In genomic region chr19:18282021-18282787, GRCh38 we compare ENCODE assay signal across 1 cellular context.
TF ChIP-seq lines count a peak whose summit lies in the region.

No MANE protein-coding gene starts in this region.

TF ChIP-seq in HepG2, 621 proteins besides CTCF, POLR2A, EP300 and RAD21 (continued from another document and continues in another):
- TF ChIP-seq TRIM22 (IDR thresholded peaks at IDR 0.05) (no peak), ZNF777 (CRISPR knock-in tag; IDR thresholded peaks at IDR 0.05) (no peak), DPF2 (CRISPR knock-in tag; IDR thresholded peaks at IDR 0.05; ENCODE audit: borderline replicate concordance, low read depth) (no peak), PHF20 (CRISPR knock-in tag; IDR thresholded peaks at IDR 0.05) (peak; percentile 33; the same call in 1 of the 2 replicates), ZNF256 (CRISPR knock-in tag; conservative IDR thresholded peaks at IDR 0.05) (no peak), RAD51 (IDR thresholded peaks at IDR 0.05; ENCODE audit: borderline replicate concordance) (no peak), ZNF20 (CRISPR knock-in tag; IDR thresholded peaks at IDR 0.05) (no peak), ASH2L (IDR thresholded peaks at IDR 0.05; ENCODE audit: insufficient read length, low read depth, low read length) (peak; percentile 34), PHF5A (CRISPR knock-in tag; IDR thresholded peaks at IDR 0.05; ENCODE audit: low read depth, unreplicated experiment) (no peak), SPEN (CRISPR knock-in tag; IDR thresholded peaks at IDR 0.05; ENCODE audit: low read depth) (peak; percentile 31), CBFB (CRISPR knock-in tag; IDR thresholded peaks at IDR 0.05) (no peak), ARID2 (CRISPR knock-in tag; IDR thresholded peaks at IDR 0.05; ENCODE audit: borderline replicate concordance) (no peak), ZNF83 (CRISPR knock-in tag; IDR thresholded peaks at IDR 0.05; ENCODE audit: borderline replicate concordance) (peak; percentile 71; the same call in 1 of the 2 replicates), ZNF350 (CRISPR knock-in tag; IDR thresholded peaks at IDR 0.05; ENCODE audit: borderline replicate concordance, low read depth) (peak; percentile 59; the same call in 1 of the 2 replicates), HMG20A (CRISPR knock-in tag; IDR thresholded peaks at IDR 0.05; ENCODE audit: borderline replicate concordance) (0 out of 2 replicates have a peak, but pooled peaks have one; percentile 29), EHMT2 (IDR thresholded peaks at IDR 0.05; ENCODE audit: borderline replicate concordance, low read depth, low read length) (no peak), ZNF713 (CRISPR knock-in tag; IDR thresholded peaks at IDR 0.05) (no peak), ZMAT5 (CRISPR knock-in tag; IDR thresholded peaks at IDR 0.05; ENCODE audit: borderline replicate concordance, low read depth) (no peak), MAZ (IDR thresholded peaks at IDR 0.05; ENCODE audit: borderline replicate concordance, low read depth, low read length) (peak; percentile 59; the same call in 1 of the 2 replicates), MAZ (CRISPR knock-in tag; IDR thresholded peaks at IDR 0.05; ENCODE audit: low read depth) (peak; percentile 0; the same call in 1 of the 2 replicates), TBP (CRISPR knock-in tag; IDR thresholded peaks at IDR 0.05) (no peak), ZBTB4 (CRISPR knock-in tag; IDR thresholded peaks at IDR 0.05; ENCODE audit: borderline replicate concordance) (0 out of 2 replicates have a peak, but pooled peaks have one; percentile 24), NFYC (CRISPR knock-in tag; IDR thresholded peaks at IDR 0.05) (no peak), GABPA (IDR thresholded peaks at IDR 0.05; ENCODE audit: low read depth, low read length) (no peak), GABPA (CRISPR knock-in tag; IDR thresholded peaks at IDR 0.05; ENCODE audit: low read depth) (0 out of 2 replicates have a peak, but pooled peaks have one; percentile 16), ATF7 (IDR thresholded peaks at IDR 0.05) (no peak), ATF7 (CRISPR knock-in tag; IDR thresholded peaks at IDR 0.05) (no peak), NRL (CRISPR knock-in tag; IDR thresholded peaks at IDR 0.05; ENCODE audit: borderline replicate concordance) (no peak), KIAA2018 (CRISPR knock-in tag; IDR thresholded peaks at IDR 0.05; ENCODE audit: borderline replicate concordance) (no peak), ZNF510 (CRISPR knock-in tag; IDR thresholded peaks at IDR 0.05; ENCODE audit: low read depth) (0 out of 2 replicates have a peak, but pooled peaks have one; percentile 20), ATF1 (CRISPR knock-in tag; IDR thresholded peaks at IDR 0.05) (no peak), SOX5 (CRISPR knock-in tag; IDR thresholded peaks at IDR 0.05; ENCODE audit: borderline replicate concordance) (no peak), PAF1 (CRISPR knock-in tag; IDR thresholded peaks at IDR 0.05) (no peak), E2F1 (CRISPR knock-in tag; IDR thresholded peaks at IDR 0.05) (no peak), TCF7 (IDR thresholded peaks at IDR 0.05; ENCODE audit: low read depth) (no peak), PREB (CRISPR knock-in tag; IDR thresholded peaks at IDR 0.05) (no peak), ZNF235 (CRISPR knock-in tag; IDR thresholded peaks at IDR 0.05; ENCODE audit: borderline replicate concordance) (no peak), NCOA2 (CRISPR knock-in tag; IDR thresholded peaks at IDR 0.05) (0 out of 2 replicates have a peak, but pooled peaks have one; percentile 4), ZMYM4 (CRISPR knock-in tag; IDR thresholded peaks at IDR 0.05) (no peak; the same call in none of the 2 replicates), IRF2 (CRISPR knock-in tag; IDR thresholded peaks at IDR 0.05) (no peak)
